18 cellular contexts compared by ENCODE assay signal in genomic region chr2:21415234-21415633, GRCh38.
DNase-seq lines count a peak whose midpoint lies in the region; ATAC-seq, FAIRE-seq and TF ChIP-seq lines count a peak whose summit lies in the region.
"Had no signal": no experiment of that assay in that cellular context is flagged by ENCODE, and none has a peak within 500 bp of the region (broad histone marks: within the 10 kb centered on the region; RNA-seq: fewer than 3 reads in every experiment).

No MANE protein-coding gene starts in this region.

- WGBS in endodermal cell (ENCODE audit: insufficient coverage in 1 of 2, insufficient read length in 1 of 2), 2 experiments: 62 to 94% methylated on average over 2 to 3 of the region's 3 CpGs
- WGBS in upper lobe of left lung, 2 donors: 65% methylated on average over 3 of the region's 3 CpGs

- CTCF ChIA-PET in A673 (lab: Charles Lee): no interaction called here
- CTCF ChIA-PET in naive thymus-derived CD4-positive, alpha-beta T cell (lab: Charles Lee): no interaction called here

- POLR2A ChIA-PET in A673 (lab: Charles Lee; ENCODE audit: low non-redundant PET): no interaction called here
- POLR2A ChIA-PET in naive thymus-derived CD4-positive, alpha-beta T cell (lab: Charles Lee): no interaction called here

- H3K27me3 Mint-ChIP-seq in endodermal cell (ENCODE audit: insufficient read depth): no peaks in the 10 kb centered on the region
- no peaks in the 10 kb centered on the region for H3K27me3 Mint-ChIP-seq in naive thymus-derived CD4-positive, alpha-beta T cell

- H3K9me3 Mint-ChIP-seq in endodermal cell: no peaks in the 10 kb centered on the region
- peaks cover 0 to 13% (median 6%) of the 10 kb centered on the region in 11 donors for H3K9me3 Mint-ChIP-seq in naive thymus-derived CD4-positive, alpha-beta T cell

- H3K36me3 ChIP-seq in A673 (ENCODE audit: insufficient read depth, low read length, poor library complexity, severe bottlenecking) (no peaks in the 10 kb centered on the region), endodermal cell (ENCODE audit: control insufficient read depth, insufficient read depth, low read length) (no peaks in the 10 kb centered on the region), ascending aorta (no peaks in the 10 kb centered on the region), upper lobe of left lung (no peaks in the 10 kb centered on the region)
- H3K36me3 ChIP-seq in naive thymus-derived CD4-positive, alpha-beta T cell (ENCODE audit: control insufficient read depth in 2 of 3, insufficient read depth in 3 of 3, low read length in 3 of 3): no peaks in the 10 kb centered on the region
- H3K36me3 ChIP-seq: SJCRH30, thyroid gland had no signal

- no peak for FAIRE-seq in GM12891 (lab: Jason Lieb, UNC)

- H3K4me1 Mint-ChIP-seq in endodermal cell: peaks cover 4% of the 10 kb centered on the region
- H3K4me1 Mint-ChIP-seq in naive thymus-derived CD4-positive, alpha-beta T cell: no peaks in the 10 kb centered on the region

- no peak overlapping the region for H3K4me3 ChIP-seq in A673 (ENCODE audit: low read depth, low read length, poor library complexity, severe bottlenecking)
- peak overlapping the region; percentile 6 for H3K4me3 ChIP-seq in endodermal cell (ENCODE audit: low read length)
- no peak overlapping the region for H3K4me3 ChIP-seq in ascending aorta
- no peak overlapping the region for H3K4me3 ChIP-seq in naive thymus-derived CD4-positive, alpha-beta T cell (ENCODE audit: low read length)
- no peak overlapping the region for H3K4me3 ChIP-seq in upper lobe of left lung
- H3K4me3 ChIP-seq: SJCRH30, thyroid gland had no signal

- intact Hi-C loops in A673 (cut with micrococcal nuclease; ENCODE audit: unreplicated experiment) (no loop called here), ascending aorta (cut with DNase I) (no loop called here)
- intact Hi-C loops in naive thymus-derived CD4-positive, alpha-beta T cell (cut with micrococcal nuclease): no loop called here

- H3K9me3 ChIP-seq in A673 (ENCODE audit: low read depth, low read length, poor library complexity, severe bottlenecking) (no peaks in the 10 kb centered on the region), endodermal cell (ENCODE audit: control insufficient read depth, low read length) (no peaks in the 10 kb centered on the region), ascending aorta (no peaks in the 10 kb centered on the region), upper lobe of left lung (no peaks in the 10 kb centered on the region)
- no peaks in the 10 kb centered on the region for H3K9me3 ChIP-seq in naive thymus-derived CD4-positive, alpha-beta T cell (ENCODE audit: control insufficient read depth in 2 of 3, low read length in 3 of 3)
- H3K9me3 ChIP-seq: SJCRH30, thyroid gland had no signal

- H3K27ac Mint-ChIP-seq in endodermal cell: no peak overlapping the region
- H3K27ac Mint-ChIP-seq in naive thymus-derived CD4-positive, alpha-beta T cell: no peak overlapping the region

- H3K4me3 Mint-ChIP-seq in endodermal cell: no peak overlapping the region
- no peak overlapping the region for H3K4me3 Mint-ChIP-seq in naive thymus-derived CD4-positive, alpha-beta T cell

- ATAC-seq in naive thymus-derived CD4-positive, alpha-beta T cell: no peak
- ATAC-seq in upper lobe of left lung (ENCODE audit: low FRiP score in 2 of 2): no peak
- ATAC-seq: HCT116 had no signal

- H3K27me3 ChIP-seq in A673 (replicated peaks; ENCODE audit: insufficient read depth, low read depth, low read length, poor library complexity) (peaks cover 12% of the 10 kb centered on the region), endodermal cell (ENCODE audit: control insufficient read depth, insufficient read depth, low read length, poor library complexity, severe bottlenecking) (no peaks in the 10 kb centered on the region), ascending aorta (no peaks in the 10 kb centered on the region), upper lobe of left lung (no peaks in the 10 kb centered on the region)
- no peaks in the 10 kb centered on the region for H3K27me3 ChIP-seq in naive thymus-derived CD4-positive, alpha-beta T cell (ENCODE audit: control insufficient read depth in 2 of 2, insufficient read depth in 2 of 2, low read length in 2 of 2)
- H3K27me3 ChIP-seq: SJCRH30, thyroid gland had no signal

- TF ChIP-seq POLR2A in GM12891 (IDR thresholded peaks at IDR 0.05; ENCODE audit: low read depth, low read length) (no peak), upper lobe of left lung (IDR thresholded peaks at IDR 0.05) (no peak)

- no peak overlapping the region for H3K9ac ChIP-seq in endodermal cell (ENCODE audit: extremely low read depth, low read length, poor library complexity, severe bottlenecking)

- peak; percentile 21 for DNase-seq in A673 (ENCODE audit: low spot score)
- peak; percentile 56 for DNase-seq in NCI-H2171 treated with DMSO at 0.1 percent for 48 hours (lab: John Stamatoyannopoulos, UW)
- peak; percentile 79 for DNase-seq in endodermal cell
- no peak for DNase-seq in ascending aorta (ENCODE audit: low spot score in 2 of 2)
- no peak for DNase-seq in GM12891 (ENCODE audit: insufficient read length, low spot score)
- no peak for DNase-seq in naive thymus-derived CD4-positive, alpha-beta T cell
- DNase-seq in upper lobe of left lung: no peak
- DNase-seq: activated T-cell treated with anti-CD3 and anti-CD28 coated beads, Interleukin-2, amount 50 U/mL, for 48 hours; AML-193; islet precursor cell; Kasumi-1; NCI-H69; nucleus accumbens; stimulated activated CD4-positive, alpha-beta T cell treated with anti-CD3 and anti-CD28 coated beads, Interleukin-4, amount 100 ng/mL, for 24 hours; thyroid gland had no signal

- no peaks in the 10 kb centered on the region for H3K36me3 Mint-ChIP-seq in endodermal cell (ENCODE audit: low read depth)
- H3K36me3 Mint-ChIP-seq in naive thymus-derived CD4-positive, alpha-beta T cell: peaks cover 0 to 3% (median 0%) of the 10 kb centered on the region in 5 donors

- no peaks in the 10 kb centered on the region for H3K4me1 ChIP-seq in A673 (ENCODE audit: insufficient read depth, low read length, poor library complexity, severe bottlenecking)
- peaks cover 7% of the 10 kb centered on the region for H3K4me1 ChIP-seq in endodermal cell (ENCODE audit: control insufficient read depth, insufficient read depth, low read length)
- H3K4me1 ChIP-seq in ascending aorta: no peaks in the 10 kb centered on the region
- no peaks in the 10 kb centered on the region for H3K4me1 ChIP-seq in naive thymus-derived CD4-positive, alpha-beta T cell (ENCODE audit: control insufficient read depth in 2 of 2, insufficient read depth in 2 of 2, low read length in 2 of 2)
- H3K4me1 ChIP-seq in upper lobe of left lung: no peaks in the 10 kb centered on the region
- H3K4me1 ChIP-seq: SJCRH30, thyroid gland had no signal

- peak; percentile 39 for TF ChIP-seq CTCF in A673 (conservative IDR thresholded peaks at IDR 0.05; ENCODE audit: low read depth, low read length)
- peak; percentile 19 for TF ChIP-seq CTCF in GM12873 (IDR thresholded peaks at IDR 0.05; ENCODE audit: insufficient read depth, low read depth, low read length, missing control alignments)
- TF ChIP-seq CTCF in endodermal cell (conservative IDR thresholded peaks at IDR 0.05): peak; percentile 80
- TF ChIP-seq CTCF in ascending aorta (IDR thresholded peaks at IDR 0.05): no peak
- no peak for TF ChIP-seq CTCF in upper lobe of left lung (IDR thresholded peaks at IDR 0.05)

- TF ChIP-seq EP300 in upper lobe of left lung (IDR thresholded peaks at IDR 0.05): no peak

- H3K27ac ChIP-seq in A673 (ENCODE audit: low read depth, low read length, poor library complexity, severe bottlenecking) (no peak overlapping the region), endodermal cell (ENCODE audit: low read depth, low read length) (no peak overlapping the region), ascending aorta (no peak overlapping the region), upper lobe of left lung (no peak overlapping the region)
- H3K27ac ChIP-seq in naive thymus-derived CD4-positive, alpha-beta T cell (ENCODE audit: low read depth, low read length): no peak overlapping the region
- H3K27ac ChIP-seq: SJCRH30, thyroid gland had no signal

- no TSS peak for BruUV-seq in A673 (replicated peaks; lab: Mats Ljungman, UMichigan)

TF ChIP-seq in GM12891, 5 proteins besides CTCF, POLR2A, EP300 and RAD21:
- TF ChIP-seq TAF1 (IDR thresholded peaks at IDR 0.05; ENCODE audit: low read depth, low read length) (no peak), POLR2AphosphoS5 (IDR thresholded peaks at IDR 0.05; ENCODE audit: low read depth, low read length) (no peak), SPI1 (IDR thresholded peaks at IDR 0.05; ENCODE audit: low read depth, low read length) (no peak), PAX5 (IDR thresholded peaks at IDR 0.05; ENCODE audit: insufficient read depth, low read length, severe bottlenecking) (no peak), POU2F2 (IDR thresholded peaks at IDR 0.05; ENCODE audit: low read depth, low read length) (no peak)

Comparison
In these comparisons a context has a peak if more than half of its experiments do, and no peak if none do; other contexts are left out.
1. DNase-seq: peak in A673 (single experiment), NCI-H2171 treated with DMSO at 0.1 percent for 48 hours (single experiment) and endodermal cell (single experiment); none in ascending aorta (0 of 2), GM12891 (single experiment), naive thymus-derived CD4-positive, alpha-beta T cell (0 of 9) and upper lobe of left lung (0 of 2).
2. CTCF ChIP-seq: peak in A673 (single experiment), GM12873 (single experiment) and endodermal cell (single experiment); none in ascending aorta (0 of 3) and upper lobe of left lung (0 of 6).